23 cellular contexts compared by ENCODE assay signal in genomic region chr19:31500921-31501320, GRCh38.
DNase-seq lines count a peak whose midpoint lies in the region; ATAC-seq and TF ChIP-seq lines count a peak whose summit lies in the region.
"Had no signal": no experiment of that assay in that cellular context is flagged by ENCODE, and none has a peak within 500 bp of the region (broad histone marks: within the 10 kb centered on the region; RNA-seq: fewer than 3 reads in every experiment).

No MANE protein-coding gene starts in this region.

- H3K27ac Mint-ChIP-seq in osteocyte (ENCODE audit: unreplicated experiment), result no peak overlapping the region
- H3K27ac Mint-ChIP-seq in type B pancreatic cell, result no peak overlapping the region
- no peak overlapping the region for H3K27ac Mint-ChIP-seq in activated CD4-positive, alpha-beta T cell treated with anti-CD3 and anti-CD28 coated beads, Interleukin-2, amount 10 ng/mL, durations not matched to agents 24 days and 14 days
- H3K27ac Mint-ChIP-seq: CD14-positive monocyte; CD4-positive, alpha-beta T cell; CD8-positive, alpha-beta memory T cell had no signal

- no peak for TF ChIP-seq CTCF in osteocyte (IDR thresholded peaks at IDR 0.05)
- TF ChIP-seq CTCF in type B pancreatic cell (conservative IDR thresholded peaks at IDR 0.05), result no peak

- no peak overlapping the region for H3K4me3 Mint-ChIP-seq in osteocyte (ENCODE audit: unreplicated experiment)
- H3K4me3 Mint-ChIP-seq in type B pancreatic cell, result no peak overlapping the region
- no peak overlapping the region for H3K4me3 Mint-ChIP-seq in activated CD4-positive, alpha-beta T cell treated with anti-CD3 and anti-CD28 coated beads, Interleukin-2, amount 10 ng/mL, durations not matched to agents 24 days and 14 days
- H3K4me3 Mint-ChIP-seq: CD14-positive monocyte; CD4-positive, alpha-beta T cell; CD8-positive, alpha-beta memory T cell had no signal

- H3K36me3 Mint-ChIP-seq in osteocyte (ENCODE audit: unreplicated experiment) (no peaks in the 10 kb centered on the region), type B pancreatic cell (no peaks in the 10 kb centered on the region)
- no peaks in the 10 kb centered on the region for H3K36me3 Mint-ChIP-seq in activated CD4-positive, alpha-beta T cell treated with anti-CD3 and anti-CD28 coated beads, Interleukin-2, amount 10 ng/mL, durations not matched to agents 24 days and 14 days (ENCODE audit: low read depth)
- H3K36me3 Mint-ChIP-seq: CD14-positive monocyte; CD8-positive, alpha-beta memory T cell had no signal

- H3K9me3 Mint-ChIP-seq in osteocyte (ENCODE audit: unreplicated experiment), result peaks cover 15% of the 10 kb centered on the region
- no peaks in the 10 kb centered on the region for H3K9me3 Mint-ChIP-seq in type B pancreatic cell
- no peaks in the 10 kb centered on the region for H3K9me3 Mint-ChIP-seq in activated CD4-positive, alpha-beta T cell treated with anti-CD3 and anti-CD28 coated beads, Interleukin-2, amount 10 ng/mL, durations not matched to agents 24 days and 14 days
- H3K9me3 Mint-ChIP-seq: CD4-positive, alpha-beta T cell had no signal

- H3K4me1 Mint-ChIP-seq in osteocyte (ENCODE audit: unreplicated experiment) (no peaks in the 10 kb centered on the region), type B pancreatic cell (ENCODE audit: unreplicated experiment) (no peaks in the 10 kb centered on the region)
- no peaks in the 10 kb centered on the region for H3K4me1 Mint-ChIP-seq in activated CD4-positive, alpha-beta T cell treated with anti-CD3 and anti-CD28 coated beads, Interleukin-2, amount 10 ng/mL, durations not matched to agents 24 days and 14 days
- H3K4me1 Mint-ChIP-seq: CD14-positive monocyte; CD8-positive, alpha-beta memory T cell had no signal

- no peak for ATAC-seq in GM19452 (IDR thresholded peaks at IDR 0.05; ENCODE audit: unreplicated experiment)
- ATAC-seq: A549, GM12878 had no signal

- DNase-seq in LHCN-M2 (ENCODE audit: low read depth) (peak; percentile 5), ecto neural progenitor cell (ENCODE audit: low spot score) (peak; percentile 11), osteocyte (ENCODE audit: extremely low spot score, unreplicated experiment) (peak; percentile 23), type B pancreatic cell (ENCODE audit: extremely low spot score, unreplicated experiment) (peak; percentile 34), NCI-H1694 treated with DMSO at 0.1 percent for 48 hours (lab: John Stamatoyannopoulos, UW) (no peak)
- DNase-seq in activated CD4-positive, alpha-beta T cell treated with anti-CD3 and anti-CD28 coated beads, Interleukin-2, amount 10 ng/mL, durations not matched to agents 24 days and 14 days, result no peak
- DNase-seq: 8988T; ACHN; AML-193; BE2C; CD4-positive, alpha-beta T cell; CD8-positive, alpha-beta memory T cell; DMS 273 treated with DMSO at 0.1 percent for 48 hours; DMS79; EL; GDM1; GM23248; H7; HCEC 1CT had no signal

- intact Hi-C loops in activated CD4-positive, alpha-beta T cell treated with anti-CD3 and anti-CD28 coated beads, Interleukin-2, amount 10 ng/mL, durations not matched to agents 24 days and 14 days (cut with micrococcal nuclease), result no loop called here

- H3K27me3 Mint-ChIP-seq in osteocyte (ENCODE audit: unreplicated experiment) (no peaks in the 10 kb centered on the region), type B pancreatic cell (peaks cover 21% of the 10 kb centered on the region)
- H3K27me3 Mint-ChIP-seq in activated CD4-positive, alpha-beta T cell treated with anti-CD3 and anti-CD28 coated beads, Interleukin-2, amount 10 ng/mL, durations not matched to agents 24 days and 14 days, result no peaks in the 10 kb centered on the region

Comparison
In these comparisons a context has a peak if more than half of its experiments do, and no peak if none do; other contexts are left out.
1. DNase-seq: peak in LHCN-M2 (single experiment), ecto neural progenitor cell (single experiment), osteocyte (single experiment) and type B pancreatic cell (single experiment); none in activated CD4-positive, alpha-beta T cell treated with anti-CD3 and anti-CD28 coated beads, Interleukin-2, amount 10 ng/mL, durations not matched to agents 24 days and 14 days (single experiment) and NCI-H1694 treated with DMSO at 0.1 percent for 48 hours (single experiment).